8 cellular contexts compared by ENCODE assay signal in genomic region chr14:34539407-34540180, GRCh38. TPM values are rescaled to one million over a fixed set of nuclear protein-coding genes. Genes with fewer than 3 reads are reported as not detected.
DNase-seq lines count a peak whose midpoint lies in the region; ATAC-seq lines count a peak whose summit lies in the region.

Gene EAPP, minus strand, starts transcription at chr14:34539701. Its CDS starts 73 bp downstream, at chr14:34539628.

- peak within 1 kb of the TSS; percentile 73 for H3K4me3 ChIP-seq in SJSA1
- peak within 1 kb of the TSS; percentile 95 for H3K4me3 ChIP-seq in iPS DF 6.9 (ENCODE audit: low read length)
- H3K4me3 ChIP-seq in skeletal muscle tissue (ENCODE audit: low read length in 3 of 3) = peak within 1 kb of the TSS; percentile 96 to 99 (median 99)

- H3K9me3 ChIP-seq in SJSA1 (replicated peaks) (no peaks in the 10 kb centered on the region), iPS DF 6.9 (ENCODE audit: control insufficient read depth, insufficient read depth, low read length) (no peaks in the 10 kb centered on the region), skeletal muscle tissue (ENCODE audit: control insufficient read depth in 3 of 3, low read length in 3 of 3) (no peaks in the 10 kb centered on the region)

- peak within 1 kb of the TSS; percentile 89 for H3K27ac ChIP-seq in SJSA1
- no peak within 1 kb of the TSS for H3K27ac ChIP-seq in iPS DF 6.9 (ENCODE audit: low read length)
- peak within 1 kb of the TSS; percentile 98 for H3K27ac ChIP-seq in skeletal muscle tissue (ENCODE audit: low read depth, low read length)

- DNase-seq in SJSA1 (ENCODE audit: low read depth in 1 of 2, low spot score in 2 of 2) = peak; percentile 81 to 98
- DNase-seq in astrocyte of the hippocampus (ENCODE audit: low read depth, low spot score) = peak; percentile 99
- peak; percentile 86 for DNase-seq in iPS DF 6.9 (ENCODE audit: low read depth, low spot score)
- no peak for DNase-seq in COR-L47 (lab: John Stamatoyannopoulos, UW)
- DNase-seq in OCI-M2 (lab: John Stamatoyannopoulos, UW; ENCODE audit: unreplicated experiment) = no peak

- H3K36me3 ChIP-seq in SJSA1 (peaks cover 8% of the 10 kb centered on the region; the same call in 1 of the 2 replicates), iPS DF 6.9 (ENCODE audit: control insufficient read depth, insufficient read depth, low read length) (0 out of 2 replicates have a peak, but pooled peaks cover 3% of the 10 kb centered on the region), skeletal muscle tissue (ENCODE audit: control insufficient read depth in 3 of 3, insufficient read depth in 3 of 3, low read length in 3 of 3) (peaks cover 4 to 8% (median 6%) of the 10 kb centered on the region in 3 donors)

- H3K9ac ChIP-seq in skeletal muscle tissue (ENCODE audit: low read depth in 1 of 3, low read length in 3 of 3) = peak within 1 kb of the TSS; percentile 99 to 100 (median 99)

- ATAC-seq in GM18499 (IDR thresholded peaks at IDR 0.05; ENCODE audit: insufficient read depth, unreplicated experiment) (peak; percentile 82), HG02885 (IDR thresholded peaks at IDR 0.05; ENCODE audit: poor library complexity, unreplicated experiment) (peak; percentile 100)

- no peaks in the 10 kb centered on the region for H3K27me3 ChIP-seq in SJSA1 (replicated peaks)
- no peaks in the 10 kb centered on the region for H3K27me3 ChIP-seq in iPS DF 6.9 (ENCODE audit: control insufficient read depth, insufficient read depth, low read length)
- no peaks in the 10 kb centered on the region for H3K27me3 ChIP-seq in skeletal muscle tissue (ENCODE audit: control insufficient read depth in 3 of 3, insufficient read depth in 3 of 3, low read length in 3 of 3)

- H3K4me1 ChIP-seq in SJSA1 (replicated peaks) = 0 out of 2 replicates have a peak, but pooled peaks cover 6% of the 10 kb centered on the region
- H3K4me1 ChIP-seq in iPS DF 6.9 (ENCODE audit: control insufficient read depth, insufficient read depth, low read length) = 0 out of 2 replicates have a peak, but pooled peaks cover 3% of the 10 kb centered on the region
- H3K4me1 ChIP-seq in skeletal muscle tissue (ENCODE audit: control insufficient read depth in 3 of 3, insufficient read depth in 3 of 3, low read length in 3 of 3) = peaks cover 11 to 18% (median 13%) of the 10 kb centered on the region in 3 donors

- no CpG with 5 or more reads among the region's 59 CpGs for WGBS in iPS DF 6.9 (ENCODE audit: insufficient coverage, insufficient read length)

RNA-seq across cellular contexts. Expression of gene EAPP, which starts in this region (rescaled TPM):
- total RNA-seq in SJSA1 (2014; rRNA removed; shearing (Covaris generic)) = 34.1 and 49.8 TPM in 2 replicates
- total RNA-seq in skeletal muscle tissue = 43.3 TPM

Comparison
In these comparisons a context has a peak if more than half of its experiments do, and no peak if none do; other contexts are left out.
1. DNase-seq: peak in SJSA1 (2 of 2), astrocyte of the hippocampus (single experiment) and iPS DF 6.9 (single experiment); none in COR-L47 (single experiment) and OCI-M2 (single experiment).
2. Peak in every context shown above with its lines, with median percentiles within 50 percentile points of each other: H3K4me3 ChIP-seq.